8 cellular contexts compared by ENCODE assay signal in genomic region chr10:81873932-81874816, GRCh38. TPM values are rescaled to one million over a fixed set of nuclear protein-coding genes. Genes with fewer than 3 reads are reported as not detected.
A peak's percentile ranks its signal among the peaks of the same experiment; 100 is the strongest.
DNase-seq lines count a peak whose midpoint lies in the region; ATAC-seq, FAIRE-seq and TF ChIP-seq lines count a peak whose summit lies in the region.

No MANE protein-coding gene starts in this region.

- peak overlapping the region; percentile 44 for H3K9ac ChIP-seq in astrocyte (ENCODE audit: low read length)

- H3K27me3 Mint-ChIP-seq in astrocyte (ENCODE audit: low read depth, unreplicated experiment) = peaks cover 19% of the 10 kb centered on the region
- H3K27me3 Mint-ChIP-seq in natural killer cell (ENCODE audit: low read depth in 2 of 2) = peaks cover 29 to 38% of the 10 kb centered on the region in 2 donors

- H4K20me1 ChIP-seq in astrocyte (ENCODE audit: insufficient read depth, low read length) = no peaks in the 10 kb centered on the region

- H3K27ac Mint-ChIP-seq in astrocyte (ENCODE audit: unreplicated experiment) = peak overlapping the region; percentile 47
- H3K27ac Mint-ChIP-seq in natural killer cell = no peak overlapping the region

- DNase-seq in Ammon's horn (ENCODE audit: low spot score) = peak; percentile 56
- peak; percentile 12 for DNase-seq in astrocyte (ENCODE audit: low read depth)
- peak in 25 of 49 donors; percentile 13 to 62 (median 39) for DNase-seq in substantia nigra (lab: John Stamatoyannopoulos, UW)
- DNase-seq in natural killer cell = no peak
- DNase-seq in HCEC 1CT = no peak
- DNase-seq in GM19238 (ENCODE audit: insufficient read length, low spot score) = no peak

- intact Hi-C loops in natural killer cell (cut with micrococcal nuclease) = no loop called here

- H3K79me2 ChIP-seq in astrocyte (ENCODE audit: insufficient read depth, low read length) = no peaks in the 10 kb centered on the region

- H3K9me3 ChIP-seq in astrocyte (ENCODE audit: insufficient read depth, low read depth, low read length) (no peaks in the 10 kb centered on the region), iPS-18c (ENCODE audit: control insufficient read depth, insufficient read depth, low read length) (peaks cover 2% of the 10 kb centered on the region)

- no peaks in the 10 kb centered on the region for H3K36me3 ChIP-seq in astrocyte (ENCODE audit: insufficient read depth, low read length)

- peak overlapping the region; percentile 52 for H3K4me3 ChIP-seq in astrocyte (ENCODE audit: insufficient read depth, low read depth, low read length)
- peak overlapping the region; percentile 72 for H3K4me3 ChIP-seq in iPS-18c (ENCODE audit: insufficient read depth, low read depth, low read length)

- H3K9me3 Mint-ChIP-seq in astrocyte (ENCODE audit: unreplicated experiment) = peaks cover 3% of the 10 kb centered on the region
- peaks cover 3% of the 10 kb centered on the region in 2 donors for H3K9me3 Mint-ChIP-seq in natural killer cell

- H3K4me1 ChIP-seq in astrocyte (ENCODE audit: insufficient read depth, low read length) = peaks cover 12% of the 10 kb centered on the region

- H3K36me3 Mint-ChIP-seq in astrocyte (ENCODE audit: low read depth, unreplicated experiment) = no peaks in the 10 kb centered on the region
- H3K36me3 Mint-ChIP-seq in natural killer cell = no peaks in the 10 kb centered on the region

- TF ChIP-seq CTCF in astrocyte (IDR thresholded peaks at IDR 0.05; ENCODE audit: insufficient read depth, low read depth, low read length) (no peak), natural killer cell (IDR thresholded peaks at IDR 0.05) (no peak)

- ATAC-seq in HG02678 (IDR thresholded peaks at IDR 0.05; ENCODE audit: unreplicated experiment) (peak; percentile 57), natural killer cell (no peak)

- H3K27me3 ChIP-seq in astrocyte (ENCODE audit: insufficient read depth, low read length) = peaks cover 22% of the 10 kb centered on the region

- FAIRE-seq in astrocyte (lab: Jason Lieb, UNC) = no peak

- peak overlapping the region; percentile 70 for H3K4me3 Mint-ChIP-seq in astrocyte (ENCODE audit: unreplicated experiment)
- no peak overlapping the region for H3K4me3 Mint-ChIP-seq in natural killer cell

- no peak overlapping the region for H3K27ac ChIP-seq in astrocyte (ENCODE audit: low read depth, low read length)
- no peak overlapping the region for H3K27ac ChIP-seq in substantia nigra (ENCODE audit: low read depth, low read length, poor library complexity, severe bottlenecking)

- peak overlapping the region; percentile 44 for H2AFZ ChIP-seq in astrocyte (ENCODE audit: low read depth, low read length)

- H3K4me2 ChIP-seq in astrocyte (ENCODE audit: low read length) = peak overlapping the region; percentile 84

- H3K4me1 Mint-ChIP-seq in astrocyte (ENCODE audit: low read depth, unreplicated experiment) (peaks cover 20% of the 10 kb centered on the region), natural killer cell (peaks cover 0 to 6% of the 10 kb centered on the region in 2 donors)

RNA-seq across cellular contexts. Expression of gene NRG3, which starts 0.8 kb away (rescaled TPM):
- total RNA-seq in astrocyte (2.1 and 2.3 TPM in 2 replicates), natural killer cell (not detected)

Comparison
In these comparisons a context has a peak if more than half of its experiments do, and no peak if none do; other contexts are left out.
1. DNase-seq: peak in Ammon's horn (single experiment), astrocyte (single experiment) and substantia nigra (25 of 49); none in natural killer cell (single experiment), HCEC 1CT (single experiment) and GM19238 (single experiment).